Comparison of ENCODE assay signal across 2 cellular contexts in genomic region chr12:8697120-8697475, GRCh38.
TF ChIP-seq lines count a peak whose summit lies in the region.

No MANE protein-coding gene starts in this region.

TF ChIP-seq in A549, 52 proteins besides CTCF, POLR2A, EP300 and RAD21:
- TF ChIP-seq SREBF2 (IDR thresholded peaks at IDR 0.05) (no peak), PHF8 (IDR thresholded peaks at IDR 0.05; ENCODE audit: borderline replicate concordance, low read depth) (peak; percentile 80; the same call in 1 of the 2 replicates)

TF ChIP-seq in HepG2, 621 proteins besides CTCF, POLR2A, EP300 and RAD21:
- TF ChIP-seq ZMAT3 (CRISPR knock-in tag; conservative IDR thresholded peaks at IDR 0.05) (no peak), ZNF710 (CRISPR knock-in tag; IDR thresholded peaks at IDR 0.05; ENCODE audit: borderline replicate concordance) (no peak), HNRNPLL (IDR thresholded peaks at IDR 0.05; ENCODE audit: low read depth, low read length, poor library complexity, severe bottlenecking) (peak; percentile 85), HDAC6 (IDR thresholded peaks at IDR 0.05; ENCODE audit: low read depth, low read length) (no peak), ZNF12 (CRISPR knock-in tag; IDR thresholded peaks at IDR 0.05) (no peak), NFIC (IDR thresholded peaks at IDR 0.05; ENCODE audit: low read length) (no peak)
TF ChIP-seq in HepG2: peak in this region for 1.
